Comparison of ENCODE assay signal across 20 cellular contexts in genomic region chr5:14851067-14851422, GRCh38. TPM values are rescaled to one million over a fixed set of nuclear protein-coding genes. Genes with fewer than 3 reads are reported as not detected.
DNase-seq lines count a peak whose midpoint lies in the region; ATAC-seq and TF ChIP-seq lines count a peak whose summit lies in the region.
"Had no signal": no experiment of that assay in that cellular context is flagged by ENCODE, and none has a peak within 500 bp of the region (broad histone marks: within the 10 kb centered on the region; RNA-seq: fewer than 3 reads in every experiment).

No MANE protein-coding gene starts in this region.

- H3T11ph ChIP-seq in H9 (ENCODE audit: low read length) = no peak overlapping the region

- no peak overlapping the region for H3K4ac ChIP-seq in H9 (ENCODE audit: low read depth, low read length)

- H3K27me3 ChIP-seq in H9 (ENCODE audit: insufficient read depth, low read length) = no peaks in the 10 kb centered on the region
- no peaks in the 10 kb centered on the region for H3K27me3 ChIP-seq in heart right ventricle
- no peaks in the 10 kb centered on the region for H3K27me3 ChIP-seq in osteoblast (ENCODE audit: insufficient read depth, low read length)
- H3K27me3 ChIP-seq: Peyer's patch had no signal

- no peak overlapping the region for H2AFZ ChIP-seq in H9 (ENCODE audit: low read length)
- H2AFZ ChIP-seq in osteoblast (ENCODE audit: low read length) = no peak overlapping the region

- H2BK120ac ChIP-seq in H9 (ENCODE audit: low read depth, low read length, poor library complexity, severe bottlenecking) = no peak overlapping the region

- peak overlapping the region in 1 of 3 experiments; percentile 29; a peak in 3 of 7 replicates for H3K27ac Mint-ChIP-seq in H9
- H3K27ac Mint-ChIP-seq in WTC11 = no peak overlapping the region
- H3K27ac Mint-ChIP-seq: stimulated activated naive B cell treated with anti-CD40 and anti-IgM and Interleukin-4, amounts not matched to agents 10 μg/mL and 1 μg/mL and 100 μg/mL, for 72 hours had no signal

- peak overlapping the region; percentile 3; the same call in 1 of the 2 replicates for H3K14ac ChIP-seq in H9 (ENCODE audit: insufficient read depth, low read length)

- no peaks in the 10 kb centered on the region for H3K79me2 ChIP-seq in H9 (ENCODE audit: insufficient read depth, low read length)
- peaks cover 98% of the 10 kb centered on the region for H3K79me2 ChIP-seq in osteoblast (ENCODE audit: insufficient read depth, low read length)

- no peak overlapping the region for H2BK12ac ChIP-seq in H9 (ENCODE audit: insufficient read length, low read depth, low read length)

- H3K79me1 ChIP-seq in H9 (ENCODE audit: insufficient read depth, low read depth, low read length, poor library complexity, severe bottlenecking) = no peaks in the 10 kb centered on the region

- CTCF ChIA-PET in WTC11 (lab: Charles Lee) = interaction anchor here (0.8 to 1.7 kb wide), 2 partner anchors 22 to 73 kb away, joined by 3 to 5 read pairs; no protein-coding TSS in a partner anchor

- no peak overlapping the region for H2BK15ac ChIP-seq in H9 (ENCODE audit: low read depth, low read length)

- no peaks in the 10 kb centered on the region for H3K36me3 Mint-ChIP-seq in H9 (ENCODE audit: insufficient read depth in 1 of 3, low read depth in 3 of 3)
- no peaks in the 10 kb centered on the region for H3K36me3 Mint-ChIP-seq in WTC11

- H3K9me3 ChIP-seq in H9 (ENCODE audit: control insufficient read depth, low read depth, low read length) (no peaks in the 10 kb centered on the region), heart right ventricle (no peaks in the 10 kb centered on the region), osteoblast (ENCODE audit: low read depth, low read length) (no peaks in the 10 kb centered on the region)
- H3K9me3 ChIP-seq: Peyer's patch, thoracic aorta had no signal

- H4K20me1 ChIP-seq in H9 (ENCODE audit: control insufficient read depth, insufficient read depth, insufficient read length) (no peaks in the 10 kb centered on the region), osteoblast (ENCODE audit: insufficient read depth, low read length) (peaks cover 57% of the 10 kb centered on the region)

- no CpG with 5 or more reads among the region's 4 CpGs for WGBS in H9 (ENCODE audit: extremely low coverage, insufficient read length, low lambda C conversion rate)
- 39 to 54% methylated on average over 4 of the region's 4 CpGs for WGBS in heart right ventricle, 2 donors

- H3K18ac ChIP-seq in H9 (ENCODE audit: insufficient read length, low read depth, low read length) = no peak overlapping the region

- TF ChIP-seq CTCF in H9 (conservative IDR thresholded peaks at IDR 0.05) (no peak), WTC11 (IDR thresholded peaks at IDR 0.05) (no peak), heart right ventricle (IDR thresholded peaks at IDR 0.05) (no peak), osteoblast (IDR thresholded peaks at IDR 0.05; ENCODE audit: extremely low read depth, low read depth, low read length) (no peak)

- no peak overlapping the region for H2BK20ac ChIP-seq in H9 (ENCODE audit: low read depth, low read length, poor library complexity, severe bottlenecking)

- no peak overlapping the region for H2AK5ac ChIP-seq in H9 (ENCODE audit: insufficient read length, low read length)

- no peak overlapping the region for H3K56ac ChIP-seq in H9 (ENCODE audit: insufficient read length, low read depth, low read length)

- no peak overlapping the region for H3K9ac ChIP-seq in H9 (ENCODE audit: extremely low read depth, insufficient read length, low read length)
- H3K9ac ChIP-seq: KMS-11 had no signal

- H3K36me3 ChIP-seq in heart right ventricle = peaks cover 0 to 31% (median 0%) of the 10 kb centered on the region in 9 donors
- H3K36me3 ChIP-seq in osteoblast (ENCODE audit: insufficient read depth, low read length) = peaks cover 41% of the 10 kb centered on the region

- no peak overlapping the region for H3K4me3 ChIP-seq in heart right ventricle
- H3K4me3 ChIP-seq in osteoblast (ENCODE audit: insufficient read depth, low read length) = no peak overlapping the region
- H3K4me3 ChIP-seq: Peyer's patch, thoracic aorta had no signal

- H3K23ac ChIP-seq in H9 (ENCODE audit: insufficient read length, low read depth, low read length) = no peak overlapping the region

- no peaks in the 10 kb centered on the region; the same call in none of the 2 replicates for H3K4me1 ChIP-seq in H9 (ENCODE audit: insufficient read depth, low read length)
- H3K4me1 ChIP-seq in heart right ventricle = peaks cover 0 to 68% (median 40%) of the 10 kb centered on the region in 9 donors
- peaks cover 6% of the 10 kb centered on the region for H3K4me1 ChIP-seq in osteoblast (ENCODE audit: insufficient read depth, low read length)

- no peak for DNase-seq in H9
- DNase-seq in WTC11 (ENCODE audit: low spot score) = no peak
- DNase-seq in heart right ventricle = no peak
- DNase-seq in osteoblast (ENCODE audit: insufficient read length, low spot score, missing footprints) = peak; percentile 13
- no peak for DNase-seq in mucosa of gallbladder (ENCODE audit: low spot score)
- no peak for DNase-seq in retina
- no peak for DNase-seq in NCI-H2081 treated with DMSO at 0.1 percent for 48 hours (lab: John Stamatoyannopoulos, UW)
- DNase-seq: activated CD4-positive, alpha-beta T cell treated with anti-CD3 and anti-CD28 coated beads for 48 hours; activated naive CD4-positive, alpha-beta T cell treated with Interleukin-2 at 50 U/mL for 16 hours; activated T-cell treated with anti-CD3 and anti-CD28 coated beads, Interleukin-2, amount 50 U/mL, for 48 hours; kidney glomerular epithelial cell; NCI-H524; nucleus accumbens; Peyer's patch; stimulated activated CD4-positive, alpha-beta T cell treated with anti-CD3 and anti-CD28 coated beads, Interleukin-12 subunit alpha, Interleukin-12 subunit beta, amount 100 ng/mL, for 4 hours; stimulated activated CD4-positive, alpha-beta T cell treated with anti-CD3 and anti-CD28 coated beads, Interleukin-4, amount 100 ng/mL, for 24 hours; stimulated activated naive B cell treated with anti-CD40 and anti-IgM and Interleukin-4, amounts not matched to agents 10 μg/mL and 1 μg/mL and 100 μg/mL, for 72 hours had no signal

- H2BK5ac ChIP-seq in H9 (ENCODE audit: insufficient read length, low read length) = no peak overlapping the region

- POLR2A ChIA-PET in WTC11 (lab: Charles Lee) = no interaction called here

- ATAC-seq in WTC11 = peak; percentile 53
- peak in 7 of 8 donors; percentile 23 to 64 (median 35) for ATAC-seq in heart right ventricle
- ATAC-seq: stimulated activated naive B cell treated with anti-CD40 and anti-IgM and Interleukin-4, amounts not matched to agents 10 μg/mL and 1 μg/mL and 100 μg/mL, for 72 hours had no signal

- H3K4me3 Mint-ChIP-seq in H9 (no peak overlapping the region), WTC11 (no peak overlapping the region)
- H3K4me3 Mint-ChIP-seq: stimulated activated naive B cell treated with anti-CD40 and anti-IgM and Interleukin-4, amounts not matched to agents 10 μg/mL and 1 μg/mL and 100 μg/mL, for 72 hours had no signal

- H3K9me3 Mint-ChIP-seq in H9 (no peaks in the 10 kb centered on the region; a peak in 1 of 5 replicates), WTC11 (no peaks in the 10 kb centered on the region)
- H3K9me3 Mint-ChIP-seq: stimulated activated naive B cell treated with anti-CD40 and anti-IgM and Interleukin-4, amounts not matched to agents 10 μg/mL and 1 μg/mL and 100 μg/mL, for 72 hours had no signal

- no peak overlapping the region for H3K4me2 ChIP-seq in H9 (ENCODE audit: insufficient read depth, insufficient read length, low read length)
- no peak overlapping the region for H3K4me2 ChIP-seq in osteoblast (ENCODE audit: insufficient read depth, low read length)
- H3K4me2 ChIP-seq: KMS-11 had no signal

- no peaks in the 10 kb centered on the region for H3K27me3 Mint-ChIP-seq in H9 (ENCODE audit: low read depth)
- H3K27me3 Mint-ChIP-seq in WTC11 (ENCODE audit: low read depth) = no peaks in the 10 kb centered on the region
- H3K27me3 Mint-ChIP-seq: stimulated activated naive B cell treated with anti-CD40 and anti-IgM and Interleukin-4, amounts not matched to agents 10 μg/mL and 1 μg/mL and 100 μg/mL, for 72 hours had no signal

- H3K27ac ChIP-seq in H9 (ENCODE audit: insufficient read length, low read depth, low read length) = no peak overlapping the region
- peak overlapping the region in 1 of 10 donors; percentile 19 for H3K27ac ChIP-seq in heart right ventricle
- no peak overlapping the region for H3K27ac ChIP-seq in osteoblast (ENCODE audit: low read depth, low read length)
- H3K27ac ChIP-seq: C4-2B, KMS-11, Peyer's patch, thoracic aorta had no signal

- intact Hi-C loops in heart right ventricle (cut with DNase I) = no loop called here

- no peaks in the 10 kb centered on the region for H3K23me2 ChIP-seq in H9 (ENCODE audit: insufficient read length, low read depth, low read length, poor library complexity, severe bottlenecking)

- H4K91ac ChIP-seq in H9 (ENCODE audit: insufficient read length, low read depth, low read length) = no peak overlapping the region

- no peak overlapping the region for H4K8ac ChIP-seq in H9 (replicated peaks; ENCODE audit: insufficient read length, low read depth, low read length)

- H3K4me1 Mint-ChIP-seq in H9 (peaks cover 29% of the 10 kb centered on the region in 2 experiments), WTC11 (peaks cover 40% of the 10 kb centered on the region)

- H4K5ac ChIP-seq in H9 (ENCODE audit: insufficient read length, low read depth, low read length) = no peak overlapping the region

TF ChIP-seq in WTC11, 78 proteins besides CTCF, POLR2A, EP300 and RAD21 (continues in another document):
- no peak for TF ChIP-seq KAT7 (CRISPR knock-in tag; IDR thresholded peaks at IDR 0.05; ENCODE audit: borderline replicate concordance)
- no peak for TF ChIP-seq ZNF396 (CRISPR knock-in tag; IDR thresholded peaks at IDR 0.05; ENCODE audit: borderline replicate concordance)
- TF ChIP-seq ATF6 (CRISPR knock-in tag; IDR thresholded peaks at IDR 0.05) = no peak

RNA-seq across cellular contexts. Expression of gene ANKH, which starts 20.5 kb away (rescaled TPM):
- 9.6 and 10.2 TPM in 2 replicates for total RNA-seq in H9 (2021)
- total RNA-seq in WTC11 (2021) = 16.9 to 19.6 TPM (median 18.6 TPM) in 3 replicates
- 100 to 1,000 TPM; 155 to 256 (median 215) TPM for total RNA-seq in heart right ventricle
- 10 to 100 TPM; 51.0 to 54.3 TPM for polyA plus RNA-seq in heart right ventricle
- 125 and 130 TPM in 2 replicates for total RNA-seq in osteoblast
- total RNA-seq in mucosa of gallbladder = 73.7 TPM
